Comparison of ENCODE assay signal across 28 cellular contexts in genomic region chr9:129524848-129525345, GRCh38.
A peak's percentile ranks its signal among the peaks of the same experiment; 100 is the strongest.
DNase-seq lines count a peak whose midpoint lies in the region; ATAC-seq and TF ChIP-seq lines count a peak whose summit lies in the region.
"Had no signal": no experiment of that assay in that cellular context is flagged by ENCODE, and none has a peak within 500 bp of the region (broad histone marks: within the 10 kb centered on the region; RNA-seq: fewer than 3 reads in every experiment).

No MANE protein-coding gene starts in this region.

- no peak overlapping the region for H3K14ac ChIP-seq in IMR-90 (replicated peaks; ENCODE audit: low read depth, low read length)

- no peak overlapping the region; a peak in 1 of 22 replicates for H3K9ac ChIP-seq in BLaER1 treated with 17β-estradiol and CSF1 and Interleukin-3, amounts not matched to agents 10 nM and 100 nM
- H3K9ac ChIP-seq in IMR-90 (ENCODE audit: low read depth, low read length) (no peak overlapping the region), endodermal cell (ENCODE audit: extremely low read depth, low read length, poor library complexity, severe bottlenecking) (no peak overlapping the region)

- H2BK120ac ChIP-seq in IMR-90 (ENCODE audit: low read depth, low read length) = no peak overlapping the region

- H3K36me3 Mint-ChIP-seq in endodermal cell (ENCODE audit: low read depth) = no peaks in the 10 kb centered on the region
- H3K36me3 Mint-ChIP-seq: activated CD4-positive, alpha-beta memory T cell treated with anti-CD3 and anti-CD28 coated beads for 36 hours had no signal

- H2BK20ac ChIP-seq in IMR-90 (ENCODE audit: low read depth, low read length) = no peak overlapping the region

- no peaks in the 10 kb centered on the region for H4K20me1 ChIP-seq in BLaER1 treated with 17β-estradiol and CSF1 and Interleukin-3, amounts not matched to agents 10 nM and 100 nM
- H4K20me1 ChIP-seq in IMR-90 (ENCODE audit: insufficient read depth, low read length) = no peaks in the 10 kb centered on the region

- no peak overlapping the region for H4K91ac ChIP-seq in IMR-90 (ENCODE audit: insufficient read depth, low read depth, low read length)

- H3K4me1 Mint-ChIP-seq in endodermal cell = peaks cover 12% of the 10 kb centered on the region
- H3K4me1 Mint-ChIP-seq: natural killer cell had no signal

- H3K27me3 ChIP-seq in BLaER1 treated with 17β-estradiol and CSF1 and Interleukin-3, amounts not matched to agents 10 nM and 100 nM = no peaks in the 10 kb centered on the region
- peaks cover 4% of the 10 kb centered on the region for H3K27me3 ChIP-seq in IMR-90 (ENCODE audit: control insufficient read depth, insufficient read depth, low read length)
- no peaks in the 10 kb centered on the region for H3K27me3 ChIP-seq in endodermal cell (ENCODE audit: control insufficient read depth, insufficient read depth, low read length, poor library complexity, severe bottlenecking)
- H3K27me3 ChIP-seq: adrenal gland, ovary, uterus had no signal

- no peak overlapping the region for H3K4ac ChIP-seq in IMR-90 (ENCODE audit: low read depth, low read length)

- H3K4me3 ChIP-seq in BLaER1 treated with 17β-estradiol and CSF1 and Interleukin-3, amounts not matched to agents 10 nM and 100 nM = no peak overlapping the region
- no peak overlapping the region for H3K4me3 ChIP-seq in IMR-90 (ENCODE audit: insufficient read depth, low read depth, low read length)
- no peak overlapping the region for H3K4me3 ChIP-seq in endodermal cell (ENCODE audit: low read length)
- H3K4me3 ChIP-seq: adrenal gland, mucosa of descending colon, ovary, thoracic aorta, uterus had no signal

- no peak overlapping the region for H3K18ac ChIP-seq in IMR-90 (ENCODE audit: low read depth, low read length)

- no TSS peak for BruUV-seq in IMR-90 (replicated peaks; lab: Mats Ljungman, UMichigan)

- no peak for TF ChIP-seq RAD21 in IMR-90 (IDR thresholded peaks at IDR 0.05; ENCODE audit: low read length)

- CTCF ChIA-PET in IMR-90 (lab: Yijun Ruan, JAX) = no interaction called here

- in situ Hi-C loops in IMR-90 (cut with MboI; ENCODE audit: low sequenced_read_pairs) = no loop called here

- no peak overlapping the region for H4K8ac ChIP-seq in IMR-90 (ENCODE audit: low read depth in 2 of 2, low read length in 2 of 2)

- 43% methylated on average over 9 of the region's 14 CpGs; no CpG with 5 or more reads in 1 of the 2 experiments for WGBS in IMR-90 (ENCODE audit: extremely low coverage in 2 of 2, insufficient read length in 1 of 2), 2 experiments
- WGBS in endodermal cell (ENCODE audit: insufficient coverage in 1 of 2, insufficient read length in 1 of 2), 2 experiments = 86 to 90% methylated on average over 14 of the region's 14 CpGs

- no peak overlapping the region for H3K27ac Mint-ChIP-seq in endodermal cell
- H3K27ac Mint-ChIP-seq: activated CD4-positive, alpha-beta memory T cell treated with anti-CD3 and anti-CD28 coated beads for 36 hours; activated T-cell treated with anti-CD3 and anti-CD28 coated beads, Interleukin-2, amount 50 U/mL, for 72 hours; natural killer cell; stimulated activated naive CD8-positive, alpha-beta T cell treated with anti-CD3 and anti-CD28 coated beads, Interleukin-15, amount 100 ng/mL, for 72 hours had no signal

- peaks cover 1% of the 10 kb centered on the region for H3K27me3 Mint-ChIP-seq in endodermal cell (ENCODE audit: insufficient read depth)

- peaks cover 24 to 39% (median 31%) of the 10 kb centered on the region in 11 experiments for H3K9me3 ChIP-seq in BLaER1 treated with 17β-estradiol and CSF1 and Interleukin-3, amounts not matched to agents 10 nM and 100 nM (replicated peaks in 1 of 11)
- H3K9me3 ChIP-seq in IMR-90 (ENCODE audit: control insufficient read depth, insufficient read depth, low read length) (peaks cover 14% of the 10 kb centered on the region), endodermal cell (ENCODE audit: control insufficient read depth, low read length) (no peaks in the 10 kb centered on the region)
- H3K9me3 ChIP-seq: adrenal gland, mucosa of descending colon, ovary, thoracic aorta, uterus had no signal

- POLR2A ChIA-PET in IMR-90 (lab: Charles Lee; ENCODE audit: unreplicated experiment) = no interaction called here

- H2AK9ac ChIP-seq in IMR-90 (replicated peaks; ENCODE audit: low read depth, low read length, poor library complexity) = no peak overlapping the region

- H4K5ac ChIP-seq in IMR-90 (ENCODE audit: low read depth, low read length) = no peak overlapping the region

- no peaks in the 10 kb centered on the region; a peak in 1 of 22 replicates for H3K36me3 ChIP-seq in BLaER1 treated with 17β-estradiol and CSF1 and Interleukin-3, amounts not matched to agents 10 nM and 100 nM
- no peaks in the 10 kb centered on the region for H3K36me3 ChIP-seq in IMR-90 (ENCODE audit: control insufficient read depth, insufficient read depth, low read length)
- no peaks in the 10 kb centered on the region for H3K36me3 ChIP-seq in endodermal cell (ENCODE audit: control insufficient read depth, insufficient read depth, low read length)
- H3K36me3 ChIP-seq: adrenal gland, ovary, thoracic aorta, uterus had no signal

- TF ChIP-seq POLR2A in IMR-90 (IDR thresholded peaks at IDR 0.05; ENCODE audit: low read depth, low read length) = no peak

- no peak overlapping the region for H3K4me3 Mint-ChIP-seq in endodermal cell
- H3K4me3 Mint-ChIP-seq: activated CD4-positive, alpha-beta memory T cell treated with anti-CD3 and anti-CD28 coated beads for 36 hours; activated T-cell treated with anti-CD3 and anti-CD28 coated beads, Interleukin-2, amount 50 U/mL, for 72 hours; natural killer cell; stimulated activated naive CD8-positive, alpha-beta T cell treated with anti-CD3 and anti-CD28 coated beads, Interleukin-15, amount 100 ng/mL, for 72 hours had no signal

- dilution Hi-C loops in IMR-90 (cut with HindIII; ENCODE audit: low sequenced_read_pairs, unreplicated experiment) = no loop called here

- peaks cover 14% of the 10 kb centered on the region for H3K9me3 Mint-ChIP-seq in endodermal cell
- H3K9me3 Mint-ChIP-seq: natural killer cell had no signal

- H3K4me1 ChIP-seq in BLaER1 treated with 17β-estradiol and CSF1 and Interleukin-3, amounts not matched to agents 10 nM and 100 nM = peaks cover 24 to 47% (median 40%) of the 10 kb centered on the region in 10 experiments
- H3K4me1 ChIP-seq in IMR-90 (ENCODE audit: control insufficient read depth, insufficient read depth, low read length) (no peaks in the 10 kb centered on the region), endodermal cell (ENCODE audit: control insufficient read depth, insufficient read depth, low read length) (no peaks in the 10 kb centered on the region)
- H3K4me1 ChIP-seq: adrenal gland, uterus had no signal

- peak overlapping the region; percentile 40 to 82 (median 73) for H3K4me2 ChIP-seq in BLaER1 treated with 17β-estradiol and CSF1 and Interleukin-3, amounts not matched to agents 10 nM and 100 nM
- H3K4me2 ChIP-seq in IMR-90 (ENCODE audit: low read depth, low read length) = no peak overlapping the region

- H3K56ac ChIP-seq in IMR-90 (ENCODE audit: extremely low read depth, insufficient read depth, low read length) = no peak overlapping the region

- DNase-seq in IMR-90 = no peak
- DNase-seq in endodermal cell = no peak
- peak; percentile 55 for DNase-seq in posterior vena cava (ENCODE audit: low spot score)
- DNase-seq in AG20443 (ENCODE audit: low spot score) = no peak
- DNase-seq in NCI-H2196 (lab: John Stamatoyannopoulos, UW; ENCODE audit: unreplicated experiment) = no peak
- DNase-seq: activated CD4-positive, alpha-beta memory T cell treated with anti-CD3 and anti-CD28 coated beads for 36 hours; activated CD4-positive, alpha-beta T cell treated with anti-CD3 and anti-CD28 coated beads for 1 hour; activated naive CD4-positive, alpha-beta T cell treated with Interleukin-2 at 50 U/mL for 16 hours; activated T-cell treated with anti-CD3 and anti-CD28 coated beads, Interleukin-2, amount 50 U/mL, for 72 hours; adrenal gland; EL; hippocampal formation; mucosa of descending colon; natural killer cell; NCI-H1092; NCI-H526; ovary; PC-3; stimulated activated CD4-positive, alpha-beta T cell treated with anti-CD3 and anti-CD28 coated beads, Interleukin-12 subunit alpha, Interleukin-12 subunit beta, amount 100 ng/mL, for 4 hours; stimulated activated CD4-positive, alpha-beta T cell treated with anti-CD3 and anti-CD28 coated beads, Interleukin-2, amount 100 ng/mL, for 48 hours; stimulated activated naive CD8-positive, alpha-beta T cell treated with anti-CD3 and anti-CD28 coated beads, Interleukin-15, amount 100 ng/mL, for 72 hours; T-helper 2 cell; uterus had no signal

- H2BK15ac ChIP-seq in IMR-90 (ENCODE audit: low read depth, low read length) = no peak overlapping the region

- H3K23ac ChIP-seq in IMR-90 (ENCODE audit: low read depth, low read length) = no peak overlapping the region

- peak overlapping the region; percentile 50 for H2AFZ ChIP-seq in IMR-90 (replicated peaks; ENCODE audit: low read length, poor library complexity)

- no peak overlapping the region for H2AK5ac ChIP-seq in IMR-90 (ENCODE audit: low read depth, low read length)

- H2BK5ac ChIP-seq in IMR-90 (ENCODE audit: low read depth, low read length, poor library complexity, severe bottlenecking) = no peak overlapping the region

- no peak overlapping the region for H3K27ac ChIP-seq in BLaER1 treated with 17β-estradiol and CSF1 and Interleukin-3, amounts not matched to agents 10 nM and 100 nM
- no peak overlapping the region for H3K27ac ChIP-seq in IMR-90 (ENCODE audit: insufficient read depth, low read length)
- H3K27ac ChIP-seq in endodermal cell (ENCODE audit: low read depth, low read length) = peak overlapping the region; percentile 29
- H3K27ac ChIP-seq: adrenal gland, ovary, thoracic aorta, uterus had no signal

- intact Hi-C loops in IMR-90 (cut with micrococcal nuclease) = no loop called here
- intact Hi-C loops in posterior vena cava (cut with DNase I) = no loop called here

- TF ChIP-seq CTCF in IMR-90 (conservative IDR thresholded peaks at IDR 0.05; ENCODE audit: low read depth, low read length) (no peak), endodermal cell (conservative IDR thresholded peaks at IDR 0.05) (no peak)

- H3K79me1 ChIP-seq in IMR-90 (ENCODE audit: low read depth in 1 of 2, low read length in 2 of 2) = no peaks in the 10 kb centered on the region

- no peaks in the 10 kb centered on the region for H3K9me1 ChIP-seq in IMR-90 (ENCODE audit: insufficient read depth, low read length)

- no peak; the same call in 1 of the 2 replicates for ATAC-seq in IMR-90 (ENCODE audit: low read depth)
- no peak for ATAC-seq in HG03025 (IDR thresholded peaks at IDR 0.05; ENCODE audit: low FRiP score, unreplicated experiment)
- no peak for ATAC-seq in HG03280 (IDR thresholded peaks at IDR 0.05; ENCODE audit: unreplicated experiment)
- ATAC-seq: activated T-cell treated with anti-CD3 and anti-CD28 coated beads, Interleukin-2, amount 50 U/mL, for 72 hours; mucosa of descending colon; natural killer cell; PC-3; sciatic nerve; stimulated activated naive CD8-positive, alpha-beta T cell treated with anti-CD3 and anti-CD28 coated beads, Interleukin-15, amount 100 ng/mL, for 72 hours had no signal

TF ChIP-seq in IMR-90, 13 proteins besides CTCF, POLR2A, EP300 and RAD21:
- no peak for TF ChIP-seq MXI1 (IDR thresholded peaks at IDR 0.05; ENCODE audit: borderline replicate concordance, low read depth, low read length)
- no peak for TF ChIP-seq MAFK (IDR thresholded peaks at IDR 0.05; ENCODE audit: low read depth, low read length)
